ENCODE assay signal across 1 cellular context in the genomic region with DNA sequence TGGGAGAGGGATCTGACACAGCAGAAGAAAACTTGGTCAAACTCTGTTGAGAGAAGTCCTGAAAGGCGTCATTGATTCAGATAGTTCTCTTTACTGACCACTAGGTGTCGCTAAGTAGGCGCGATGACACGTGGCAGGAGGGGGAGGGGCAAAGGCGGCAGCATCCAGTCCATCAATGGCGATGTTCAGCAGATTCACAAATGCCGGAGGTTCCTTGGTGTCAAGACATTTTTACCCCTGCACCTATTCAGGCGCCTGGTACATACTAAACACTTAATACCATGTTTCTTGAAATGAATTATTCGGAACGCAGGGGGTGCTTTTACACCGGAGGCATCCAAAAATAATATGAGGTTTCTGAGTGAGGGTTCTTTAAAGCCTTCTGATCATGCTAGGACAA.
TF ChIP-seq lines count a peak whose summit lies in the region.

No MANE protein-coding gene starts in this region.

TF ChIP-seq in K562, 482 proteins besides CTCF, POLR2A, EP300 and RAD21 (continued from another document and continues in another):
- TF ChIP-seq CUX1 (CRISPR knock-in tag; IDR thresholded peaks at IDR 0.05) (no peak), ZNF239 (CRISPR knock-in tag; IDR thresholded peaks at IDR 0.05) (peak; percentile 59), EGR1 (conservative IDR thresholded peaks at IDR 0.05) (no peak), RNF2 (IDR thresholded peaks at IDR 0.05) (peak; percentile 67; the same call in 1 of the 2 replicates), MIER1 (IDR thresholded peaks at IDR 0.05; ENCODE audit: low read depth) (no peak), CREB5 (CRISPR knock-in tag; IDR thresholded peaks at IDR 0.05) (no peak), BHLHE40 (IDR thresholded peaks at IDR 0.05; ENCODE audit: low read length) (peak; percentile 60; the same call in 1 of the 2 replicates), ZNF347 (CRISPR knock-in tag; IDR thresholded peaks at IDR 0.05; ENCODE audit: low read depth) (no peak), HOMEZ (CRISPR knock-in tag; IDR thresholded peaks at IDR 0.05) (no peak), HCFC1 (IDR thresholded peaks at IDR 0.05; ENCODE audit: low read depth, low read length) (peak; percentile 47), PHTF2 (CRISPR knock-in tag; IDR thresholded peaks at IDR 0.05) (no peak), PTRF (tag; IDR thresholded peaks at IDR 0.05) (no peak), PCBP1 (IDR thresholded peaks at IDR 0.05; ENCODE audit: low read depth, low read length, poor library complexity, severe bottlenecking) (no peak), FOXM1 (IDR thresholded peaks at IDR 0.05; ENCODE audit: low read depth) (peak; percentile 22; the same call in 1 of the 2 replicates), FOXM1 (CRISPR knock-in tag; IDR thresholded peaks at IDR 0.05; ENCODE audit: low read depth) (no peak), ARID1B (IDR thresholded peaks at IDR 0.05) (peak; percentile 26; the same call in 1 of the 2 replicates), XRCC5 (IDR thresholded peaks at IDR 0.05; ENCODE audit: low read depth, low read length) (peak; percentile 47; the same call in 1 of the 2 replicates), KLF13 (tag; IDR thresholded peaks at IDR 0.05; ENCODE audit: borderline replicate concordance, low read depth) (peak; percentile 62; the same call in 1 of the 2 replicates), SOX6 (IDR thresholded peaks at IDR 0.05) (peak; percentile 63), SMARCE1 (IDR thresholded peaks at IDR 0.05) (no peak), KLF6 (CRISPR knock-in tag; IDR thresholded peaks at IDR 0.05; ENCODE audit: borderline replicate concordance) (peak; percentile 29; the same call in 1 of the 2 replicates), HDAC8 (tag; IDR thresholded peaks at IDR 0.05) (no peak), KHSRP (IDR thresholded peaks at IDR 0.05) (no peak), TEAD1 (CRISPR knock-in tag; IDR thresholded peaks at IDR 0.05) (peak in 1 of 2 experiments; percentile 38; a peak in 1 of 4 replicates), FOSL1 (tag; conservative IDR thresholded peaks at IDR 0.05) (peak; percentile 35; the same call in 1 of the 2 replicates), YY1 (IDR thresholded peaks at IDR 0.05; ENCODE audit: borderline replicate concordance in 1 of 3, control insufficient read depth in 1 of 3, extremely low read depth in 1 of 3, insufficient read depth in 3 of 3, insufficient read length in 1 of 3, insufficient replicate concordance in 2 of 3, low read depth in 1 of 3, low read length in 2 of 3) (peak in 2 of 3 experiments; percentile 79 to 86), PHF20 (IDR thresholded peaks at IDR 0.05; ENCODE audit: partially characterized antibody) (peak; percentile 25), DMBX1 (CRISPR knock-in tag; IDR thresholded peaks at IDR 0.05; ENCODE audit: borderline replicate concordance) (peak; percentile 71; the same call in 1 of the 2 replicates), ZNF583 (CRISPR knock-in tag; IDR thresholded peaks at IDR 0.05) (0 out of 2 replicates have a peak, but pooled peaks have one; percentile 18), TCF3 (CRISPR knock-in tag; IDR thresholded peaks at IDR 0.05) (peak; percentile 34; the same call in 1 of the 2 replicates), ERF (CRISPR knock-in tag; IDR thresholded peaks at IDR 0.05) (0 out of 2 replicates have a peak, but pooled peaks have one; percentile 58), TARDBP (IDR thresholded peaks at IDR 0.05) (no peak), SMARCB1 (IDR thresholded peaks at IDR 0.05; ENCODE audit: insufficient read length, low read depth) (no peak), MAZ (CRISPR knock-in tag; conservative IDR thresholded peaks at IDR 0.05 in 1 of 2, IDR thresholded peaks at IDR 0.05 in 1 of 2) (peak; percentile 49 to 90; a peak in 3 of 4 replicates)
- TF ChIP-seq, protein P1, sequence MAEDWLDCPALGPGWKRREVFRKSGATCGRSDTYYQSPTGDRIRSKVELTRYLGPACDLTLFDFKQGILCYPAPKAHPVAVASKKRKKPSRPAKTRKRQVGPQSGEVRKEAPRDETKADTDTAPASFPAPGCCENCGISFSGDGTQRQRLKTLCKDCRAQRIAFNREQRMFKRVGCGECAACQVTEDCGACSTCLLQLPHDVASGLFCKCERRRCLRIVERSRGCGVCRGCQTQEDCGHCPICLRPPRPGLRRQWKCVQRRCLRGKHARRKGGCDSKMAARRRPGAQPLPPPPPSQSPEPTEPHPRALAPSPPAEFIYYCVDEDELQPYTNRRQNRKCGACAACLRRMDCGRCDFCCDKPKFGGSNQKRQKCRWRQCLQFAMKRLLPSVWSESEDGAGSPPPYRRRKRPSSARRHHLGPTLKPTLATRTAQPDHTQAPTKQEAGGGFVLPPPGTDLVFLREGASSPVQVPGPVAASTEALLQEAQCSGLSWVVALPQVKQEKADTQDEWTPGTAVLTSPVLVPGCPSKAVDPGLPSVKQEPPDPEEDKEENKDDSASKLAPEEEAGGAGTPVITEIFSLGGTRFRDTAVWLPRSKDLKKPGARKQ (CRISPR knock-in tag; IDR thresholded peaks at IDR 0.05): peak; percentile 84; the same call in 1 of the 2 replicates
- TF ChIP-seq, protein P2, sequence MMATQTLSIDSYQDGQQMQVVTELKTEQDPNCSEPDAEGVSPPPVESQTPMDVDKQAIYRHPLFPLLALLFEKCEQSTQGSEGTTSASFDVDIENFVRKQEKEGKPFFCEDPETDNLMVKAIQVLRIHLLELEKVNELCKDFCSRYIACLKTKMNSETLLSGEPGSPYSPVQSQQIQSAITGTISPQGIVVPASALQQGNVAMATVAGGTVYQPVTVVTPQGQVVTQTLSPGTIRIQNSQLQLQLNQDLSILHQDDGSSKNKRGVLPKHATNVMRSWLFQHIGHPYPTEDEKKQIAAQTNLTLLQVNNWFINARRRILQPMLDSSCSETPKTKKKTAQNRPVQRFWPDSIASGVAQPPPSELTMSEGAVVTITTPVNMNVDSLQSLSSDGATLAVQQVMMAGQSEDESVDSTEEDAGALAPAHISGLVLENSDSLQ (IDR thresholded peaks at IDR 0.05): peak; percentile 78
- TF ChIP-seq, protein P3, sequence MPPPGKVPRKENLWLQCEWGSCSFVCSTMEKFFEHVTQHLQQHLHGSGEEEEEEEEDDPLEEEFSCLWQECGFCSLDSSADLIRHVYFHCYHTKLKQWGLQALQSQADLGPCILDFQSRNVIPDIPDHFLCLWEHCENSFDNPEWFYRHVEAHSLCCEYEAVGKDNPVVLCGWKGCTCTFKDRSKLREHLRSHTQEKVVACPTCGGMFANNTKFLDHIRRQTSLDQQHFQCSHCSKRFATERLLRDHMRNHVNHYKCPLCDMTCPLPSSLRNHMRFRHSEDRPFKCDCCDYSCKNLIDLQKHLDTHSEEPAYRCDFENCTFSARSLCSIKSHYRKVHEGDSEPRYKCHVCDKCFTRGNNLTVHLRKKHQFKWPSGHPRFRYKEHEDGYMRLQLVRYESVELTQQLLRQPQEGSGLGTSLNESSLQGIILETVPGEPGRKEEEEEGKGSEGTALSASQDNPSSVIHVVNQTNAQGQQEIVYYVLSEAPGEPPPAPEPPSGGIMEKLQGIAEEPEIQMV (tag; conservative IDR thresholded peaks at IDR 0.05; ENCODE audit: low read depth): 0 out of 2 replicates have a peak, but pooled peaks have one; percentile 17
- TF ChIP-seq, protein P4, sequence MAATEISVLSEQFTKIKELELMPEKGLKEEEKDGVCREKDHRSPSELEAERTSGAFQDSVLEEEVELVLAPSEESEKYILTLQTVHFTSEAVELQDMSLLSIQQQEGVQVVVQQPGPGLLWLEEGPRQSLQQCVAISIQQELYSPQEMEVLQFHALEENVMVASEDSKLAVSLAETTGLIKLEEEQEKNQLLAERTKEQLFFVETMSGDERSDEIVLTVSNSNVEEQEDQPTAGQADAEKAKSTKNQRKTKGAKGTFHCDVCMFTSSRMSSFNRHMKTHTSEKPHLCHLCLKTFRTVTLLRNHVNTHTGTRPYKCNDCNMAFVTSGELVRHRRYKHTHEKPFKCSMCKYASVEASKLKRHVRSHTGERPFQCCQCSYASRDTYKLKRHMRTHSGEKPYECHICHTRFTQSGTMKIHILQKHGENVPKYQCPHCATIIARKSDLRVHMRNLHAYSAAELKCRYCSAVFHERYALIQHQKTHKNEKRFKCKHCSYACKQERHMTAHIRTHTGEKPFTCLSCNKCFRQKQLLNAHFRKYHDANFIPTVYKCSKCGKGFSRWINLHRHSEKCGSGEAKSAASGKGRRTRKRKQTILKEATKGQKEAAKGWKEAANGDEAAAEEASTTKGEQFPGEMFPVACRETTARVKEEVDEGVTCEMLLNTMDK (IDR thresholded peaks at IDR 0.05; ENCODE audit: borderline replicate concordance, insufficient read depth, low read depth, low read length, poor library complexity, severe bottlenecking): no peak
- TF ChIP-seq, protein P5, sequence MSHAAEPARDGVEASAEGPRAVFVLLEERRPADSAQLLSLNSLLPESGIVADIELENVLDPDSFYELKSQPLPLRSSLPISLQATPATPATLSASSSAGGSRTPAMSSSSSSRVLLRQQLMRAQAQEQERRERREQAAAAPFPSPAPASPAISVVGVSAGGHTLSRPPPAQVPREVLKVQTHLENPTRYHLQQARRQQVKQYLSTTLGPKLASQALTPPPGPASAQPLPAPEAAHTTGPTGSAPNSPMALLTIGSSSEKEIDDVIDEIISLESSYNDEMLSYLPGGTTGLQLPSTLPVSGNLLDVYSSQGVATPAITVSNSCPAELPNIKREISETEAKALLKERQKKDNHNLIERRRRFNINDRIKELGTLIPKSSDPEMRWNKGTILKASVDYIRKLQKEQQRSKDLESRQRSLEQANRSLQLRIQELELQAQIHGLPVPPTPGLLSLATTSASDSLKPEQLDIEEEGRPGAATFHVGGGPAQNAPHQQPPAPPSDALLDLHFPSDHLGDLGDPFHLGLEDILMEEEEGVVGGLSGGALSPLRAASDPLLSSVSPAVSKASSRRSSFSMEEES (CRISPR knock-in tag; IDR thresholded peaks at IDR 0.05): peak; percentile 12
- TF ChIP-seq, protein P6, sequence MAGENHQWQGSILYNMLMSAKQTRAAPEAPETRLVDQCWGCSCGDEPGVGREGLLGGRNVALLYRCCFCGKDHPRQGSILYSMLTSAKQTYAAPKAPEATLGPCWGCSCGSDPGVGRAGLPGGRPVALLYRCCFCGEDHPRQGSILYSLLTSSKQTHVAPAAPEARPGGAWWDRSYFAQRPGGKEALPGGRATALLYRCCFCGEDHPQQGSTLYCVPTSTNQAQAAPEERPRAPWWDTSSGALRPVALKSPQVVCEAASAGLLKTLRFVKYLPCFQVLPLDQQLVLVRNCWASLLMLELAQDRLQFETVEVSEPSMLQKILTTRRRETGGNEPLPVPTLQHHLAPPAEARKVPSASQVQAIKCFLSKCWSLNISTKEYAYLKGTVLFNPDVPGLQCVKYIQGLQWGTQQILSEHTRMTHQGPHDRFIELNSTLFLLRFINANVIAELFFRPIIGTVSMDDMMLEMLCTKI (IDR thresholded peaks at IDR 0.05; ENCODE audit: partially characterized antibody): no peak
- TF ChIP-seq, protein P7, sequence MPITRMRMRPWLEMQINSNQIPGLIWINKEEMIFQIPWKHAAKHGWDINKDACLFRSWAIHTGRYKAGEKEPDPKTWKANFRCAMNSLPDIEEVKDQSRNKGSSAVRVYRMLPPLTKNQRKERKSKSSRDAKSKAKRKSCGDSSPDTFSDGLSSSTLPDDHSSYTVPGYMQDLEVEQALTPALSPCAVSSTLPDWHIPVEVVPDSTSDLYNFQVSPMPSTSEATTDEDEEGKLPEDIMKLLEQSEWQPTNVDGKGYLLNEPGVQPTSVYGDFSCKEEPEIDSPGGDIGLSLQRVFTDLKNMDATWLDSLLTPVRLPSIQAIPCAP (CRISPR knock-in tag; IDR thresholded peaks at IDR 0.05; ENCODE audit: borderline replicate concordance): no peak
